ENCODE assay signal across 12 cellular contexts in the genomic region with DNA sequence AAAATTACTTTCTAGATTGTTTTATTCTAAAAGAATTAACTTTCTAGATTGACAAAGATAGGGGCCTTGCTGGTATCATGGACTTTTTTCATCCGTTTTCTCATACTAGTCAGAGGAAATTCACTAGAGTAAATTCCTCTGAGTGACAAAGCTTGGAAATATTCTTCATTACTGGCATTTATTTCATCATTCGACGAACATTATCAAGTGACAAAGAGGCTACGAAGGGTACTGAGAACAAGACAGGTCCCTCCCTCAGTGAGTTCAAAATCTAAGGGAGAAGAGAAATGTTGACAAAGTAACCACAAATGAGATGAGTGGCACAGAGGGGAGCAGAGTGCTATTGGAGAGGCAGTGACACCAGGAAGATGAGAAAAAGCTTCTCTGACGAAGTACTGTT. TPM values are rescaled to one million over a fixed set of nuclear protein-coding genes. Genes with fewer than 3 reads are reported as not detected.
DNase-seq lines count a peak whose midpoint lies in the region; ATAC-seq and TF ChIP-seq lines count a peak whose summit lies in the region.
"Had no signal": no experiment of that assay in that cellular context is flagged by ENCODE, and none has a peak within 500 bp of the region (broad histone marks: within the 10 kb centered on the region; RNA-seq: fewer than 3 reads in every experiment).

No MANE protein-coding gene starts in this region.

- H3K36me3 Mint-ChIP-seq in activated T-cell treated with anti-CD3 and anti-CD28 coated beads, Interleukin-2, amount 50 U/mL, for 4 hours (ENCODE audit: insufficient read depth): peaks cover 20% of the 10 kb centered on the region
- peaks cover 11% of the 10 kb centered on the region for H3K36me3 Mint-ChIP-seq in mesothelial cell of epicardium

- no peak for TF ChIP-seq CTCF in mesothelial cell of epicardium (IDR thresholded peaks at IDR 0.05; ENCODE audit: unreplicated experiment)

- ATAC-seq in activated T-cell treated with anti-CD3 and anti-CD28 coated beads, Interleukin-2, amount 50 U/mL, for 4 hours: peak in 1 of 2 donors; percentile 6
- no peak for ATAC-seq in HG03460 (IDR thresholded peaks at IDR 0.05; ENCODE audit: unreplicated experiment)
- no peak for ATAC-seq in GM21786 (IDR thresholded peaks at IDR 0.05; ENCODE audit: unreplicated experiment)

- H3K27ac ChIP-seq in thymus (ENCODE audit: low read depth): peak overlapping the region; percentile 43
- H3K27ac ChIP-seq: esophagus muscularis mucosa had no signal

- 78% methylated on average over 5 of the region's 5 CpGs for WGBS in thymus

- no peaks in the 10 kb centered on the region for H3K9me3 Mint-ChIP-seq in activated T-cell treated with anti-CD3 and anti-CD28 coated beads, Interleukin-2, amount 50 U/mL, for 4 hours
- no peaks in the 10 kb centered on the region for H3K9me3 Mint-ChIP-seq in mesothelial cell of epicardium

- peaks cover 74% of the 10 kb centered on the region for H3K4me1 Mint-ChIP-seq in activated T-cell treated with anti-CD3 and anti-CD28 coated beads, Interleukin-2, amount 50 U/mL, for 4 hours (ENCODE audit: low read depth)
- H3K4me1 Mint-ChIP-seq in mesothelial cell of epicardium: peaks cover 14% of the 10 kb centered on the region

- H3K4me1 ChIP-seq in thymus (ENCODE audit: control insufficient read depth, insufficient read depth, low read length): peaks cover 3% of the 10 kb centered on the region
- H3K4me1 ChIP-seq: BE2C had no signal

- H3K27me3 Mint-ChIP-seq in activated T-cell treated with anti-CD3 and anti-CD28 coated beads, Interleukin-2, amount 50 U/mL, for 4 hours (ENCODE audit: low read depth): no peaks in the 10 kb centered on the region
- H3K27me3 Mint-ChIP-seq in mesothelial cell of epicardium (ENCODE audit: low read depth): no peaks in the 10 kb centered on the region
- H3K27me3 Mint-ChIP-seq: naive B cell had no signal

- H3K4me3 Mint-ChIP-seq in activated T-cell treated with anti-CD3 and anti-CD28 coated beads, Interleukin-2, amount 50 U/mL, for 4 hours: peak overlapping the region; percentile 43
- H3K4me3 Mint-ChIP-seq in mesothelial cell of epicardium: no peak overlapping the region

- H3K9me3 ChIP-seq in thymus (ENCODE audit: control insufficient read depth): no peaks in the 10 kb centered on the region
- H3K9me3 ChIP-seq: BE2C, esophagus muscularis mucosa had no signal

- no peak overlapping the region for H3K27ac Mint-ChIP-seq in mesothelial cell of epicardium

- H3K27me3 ChIP-seq in thymus (ENCODE audit: control insufficient read depth, insufficient read depth): no peaks in the 10 kb centered on the region
- H3K27me3 ChIP-seq: BE2C, esophagus muscularis mucosa had no signal

- DNase-seq in activated T-cell treated with anti-CD3 and anti-CD28 coated beads, Interleukin-2, amount 50 U/mL, for 4 hours: no peak
- DNase-seq in activated T-cell treated with anti-CD3 and anti-CD28 coated beads, Interleukin-2, amount 50 U/mL, for 1 hour: no peak
- peak; percentile 19 for DNase-seq in T-helper 22 cell (ENCODE audit: low read depth)
- DNase-seq in hepatic stellate cell (ENCODE audit: low spot score): peak; percentile 48
- DNase-seq in mesothelial cell of epicardium (ENCODE audit: low spot score in 2 of 2, unreplicated experiment in 2 of 2): no peak
- DNase-seq: BE2C, Karpas-422, naive B cell had no signal

- no peak overlapping the region for H3K4me3 ChIP-seq in thymus (ENCODE audit: low read length)
- H3K4me3 ChIP-seq: esophagus muscularis mucosa had no signal

- no peaks in the 10 kb centered on the region for H3K36me3 ChIP-seq in thymus (ENCODE audit: control insufficient read depth, insufficient read depth)
- H3K36me3 ChIP-seq: BE2C had no signal

RNA-seq across cellular contexts. Expression of gene EPG5, which starts 4.3 kb away (rescaled TPM):
- 1 to 10 TPM; 7.8 to 9.8 (median 7.9) TPM for total RNA-seq in activated T-cell treated with anti-CD3 and anti-CD28 coated beads, Interleukin-2, amount 50 U/mL, for 4 hours
- polyA plus RNA-seq in thymus: 10.7 TPM
- 36.1 to 41.6 TPM (median 39.3 TPM) in 3 replicates for total RNA-seq in mesothelial cell of epicardium

Comparison
In these comparisons a context has a peak if more than half of its experiments do, and no peak if none do; other contexts are left out.
1. DNase-seq: peak in T-helper 22 cell (single experiment) and hepatic stellate cell (single experiment); none in activated T-cell treated with anti-CD3 and anti-CD28 coated beads, Interleukin-2, amount 50 U/mL, for 4 hours (single experiment), activated T-cell treated with anti-CD3 and anti-CD28 coated beads, Interleukin-2, amount 50 U/mL, for 1 hour (single experiment) and mesothelial cell of epicardium (0 of 2).